In genomic region chr4:152780267-152780811, GRCh38 we compare ENCODE assay signal across 8 cellular contexts. TPM values are rescaled to one million over a fixed set of nuclear protein-coding genes. Genes with fewer than 3 reads are reported as not detected.
DNase-seq lines count a peak whose midpoint lies in the region; ATAC-seq, FAIRE-seq and TF ChIP-seq lines count a peak whose summit lies in the region.

No MANE protein-coding gene starts in this region.

- peak; percentile 48 for DNase-seq in NOMO-1 treated with DMSO at 0.1 percent for 48 hours (lab: John Stamatoyannopoulos, UW; ENCODE audit: unreplicated experiment)
- DNase-seq in NOMO-1 treated with dmso at 0.1 percent for 144 hours (lab: John Stamatoyannopoulos, UW; ENCODE audit: unreplicated experiment): no peak
- peak; percentile 5 for DNase-seq in HTR-8/SVneo (ENCODE audit: insufficient read length, low spot score)
- DNase-seq in adrenal gland: peak in 6 of 7 donors; percentile 38 to 61 (median 42)
- no peak for DNase-seq in small intestine
- no peak for DNase-seq in epidermal melanocyte (ENCODE audit: insufficient read length, low spot score)

- no peak for FAIRE-seq in HTR-8/SVneo (lab: Jason Lieb, UNC)
- no peak for FAIRE-seq in small intestine (lab: Jason Lieb, UNC)

- no peak for TF ChIP-seq POLR2A in adrenal gland (IDR thresholded peaks at IDR 0.05)

- WGBS in adrenal gland, 4 donors: 0 to 2% (median 1%) methylated on average over 14 to 16 of the region's 16 CpGs
- 0 to 7% (median 6%) methylated on average over 16 of the region's 16 CpGs for WGBS in small intestine, 3 donors

- H3K27me3 ChIP-seq in adrenal gland: no peaks in the 10 kb centered on the region
- H3K27me3 ChIP-seq in small intestine (ENCODE audit: control insufficient read depth in 2 of 2, insufficient read depth in 2 of 2, low read length in 2 of 2): no peaks in the 10 kb centered on the region

- H3K36me3 ChIP-seq in adrenal gland (replicated peaks in 1 of 2): no peaks in the 10 kb centered on the region
- H3K36me3 ChIP-seq in small intestine (ENCODE audit: control insufficient read depth in 2 of 2, insufficient read depth in 2 of 2, low read length in 2 of 2): peaks cover 0 to 1% of the 10 kb centered on the region in 2 donors

- peak in 1 of 6 experiments; percentile 10 for TF ChIP-seq CTCF in adrenal gland (IDR thresholded peaks at IDR 0.05)

- no peaks in the 10 kb centered on the region for H3K9me3 ChIP-seq in adrenal gland (replicated peaks in 1 of 3)
- no peaks in the 10 kb centered on the region for H3K9me3 ChIP-seq in iPS-18c (ENCODE audit: control insufficient read depth, insufficient read depth, low read length)
- no peaks in the 10 kb centered on the region for H3K9me3 ChIP-seq in small intestine (ENCODE audit: control insufficient read depth, low read depth)

- H3K4me3 ChIP-seq in adrenal gland (peak overlapping the region; percentile 19 to 87 (median 72)), iPS-18c (ENCODE audit: insufficient read depth, low read depth, low read length) (peak overlapping the region; percentile 98), small intestine (ENCODE audit: low read depth in 1 of 2, low read length in 2 of 2) (peak overlapping the region; percentile 60 to 62)

- no peak for ATAC-seq in GM18519 (IDR thresholded peaks at IDR 0.05; ENCODE audit: low FRiP score, unreplicated experiment)

- H3K4me1 ChIP-seq in adrenal gland (replicated peaks in 1 of 2): peaks cover 6 to 27% of the 10 kb centered on the region in 2 donors
- peaks cover 3 to 7% of the 10 kb centered on the region in 2 donors for H3K4me1 ChIP-seq in small intestine (ENCODE audit: control insufficient read depth in 2 of 2, insufficient read depth in 1 of 2, low read depth in 1 of 2, low read length in 1 of 2)

- intact Hi-C loops in adrenal gland (cut with DNase I): loop anchor here in 1 of 2 donors (5.0 kb wide), 1 partner anchor 307 kb away; no protein-coding TSS in a partner anchor

- peak overlapping the region; percentile 53 to 96 (median 93) for H3K27ac ChIP-seq in adrenal gland
- H3K27ac ChIP-seq in small intestine (ENCODE audit: low read depth in 1 of 2, low read length in 1 of 2): peak overlapping the region; percentile 84 to 95

RNA-seq across cellular contexts. Expression of gene ARFIP1, which starts 0.6 kb away (rescaled TPM):
- total RNA-seq in adrenal gland: 10 to 100 TPM; 19.1 to 33.5 (median 28.3) TPM
- 10 to 100 TPM; 15.2 to 43.3 (median 23.8) TPM for polyA plus RNA-seq in adrenal gland
- polyA plus RNA-seq in small intestine: 10 to 100 TPM; 24.6 to 37.8 (median 25.7) TPM

RNA-seq across cellular contexts. Expression of gene TIGD4, which starts 0.8 kb away (rescaled TPM):
- total RNA-seq in adrenal gland: 1 to 10 TPM in 1 of 8 donors, under 1 TPM in 6, not detected in 1; 0.28 to 2.0 (median 0.34) TPM
- polyA plus RNA-seq in adrenal gland (under 1 TPM; 0.08 to 0.60 (median 0.10) TPM), small intestine (under 1 TPM in 2 of 3 donors, not detected in 1; 0.37 to 0.45 TPM)

Comparison
In these comparisons a context has a peak if more than half of its experiments do, and no peak if none do; other contexts are left out.
1. DNase-seq: peak in NOMO-1 treated with DMSO at 0.1 percent for 48 hours (single experiment), HTR-8/SVneo (single experiment) and adrenal gland (6 of 7); none in NOMO-1 treated with dmso at 0.1 percent for 144 hours (single experiment), small intestine (single experiment) and epidermal melanocyte (single experiment).
2. Peak in every context shown above with its lines, with median percentiles within 50 percentile points of each other: H3K4me3 ChIP-seq.